ENCODE assay signal across 2 cellular contexts in the genomic region with DNA sequence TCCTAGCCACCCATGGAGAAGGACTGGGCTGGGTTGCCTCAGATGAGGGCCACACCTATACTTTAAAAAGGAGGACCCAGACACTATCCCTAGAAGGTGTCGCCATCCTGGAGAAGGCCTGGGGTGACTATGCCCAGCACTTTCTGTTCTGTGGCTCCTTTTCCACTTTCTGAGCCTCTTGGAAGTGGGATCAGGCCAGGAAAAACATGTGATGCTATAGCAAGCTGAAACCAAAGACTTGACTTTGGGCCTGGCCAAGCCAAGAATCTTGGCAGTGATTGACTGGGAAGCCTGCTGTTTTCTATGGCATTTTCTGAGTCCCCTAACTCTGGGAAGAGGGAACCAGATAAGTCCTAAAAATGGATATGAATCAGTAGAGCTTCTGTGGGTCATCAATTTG.
TF ChIP-seq lines count a peak whose summit lies in the region.

No MANE protein-coding gene starts in this region.

TF ChIP-seq in IMR-90, 13 proteins besides CTCF, POLR2A, EP300 and RAD21:
- TF ChIP-seq CHD1 (IDR thresholded peaks at IDR 0.05; ENCODE audit: low read depth, low read length) (no peak), BHLHE40 (IDR thresholded peaks at IDR 0.05; ENCODE audit: low read depth, low read length) (no peak), NFE2L2 (IDR thresholded peaks at IDR 0.05; ENCODE audit: low read depth, low read length) (no peak), RFX5 (IDR thresholded peaks at IDR 0.05; ENCODE audit: low read depth, low read length) (no peak), CEBPB (IDR thresholded peaks at IDR 0.05; ENCODE audit: low read depth, low read length) (no peak), FOS (IDR thresholded peaks at IDR 0.05; ENCODE audit: low read depth, low read length) (no peak), MAZ (IDR thresholded peaks at IDR 0.05; ENCODE audit: borderline replicate concordance, low read depth, low read length) (no peak), MAFK (IDR thresholded peaks at IDR 0.05; ENCODE audit: low read depth, low read length) (no peak), SMC3 (IDR thresholded peaks at IDR 0.05; ENCODE audit: low read depth, low read length) (no peak), MXI1 (IDR thresholded peaks at IDR 0.05; ENCODE audit: borderline replicate concordance, low read depth, low read length) (no peak), RCOR1 (IDR thresholded peaks at IDR 0.05; ENCODE audit: insufficient replicate concordance, low read length) (no peak)
- TF ChIP-seq, protein P1, sequence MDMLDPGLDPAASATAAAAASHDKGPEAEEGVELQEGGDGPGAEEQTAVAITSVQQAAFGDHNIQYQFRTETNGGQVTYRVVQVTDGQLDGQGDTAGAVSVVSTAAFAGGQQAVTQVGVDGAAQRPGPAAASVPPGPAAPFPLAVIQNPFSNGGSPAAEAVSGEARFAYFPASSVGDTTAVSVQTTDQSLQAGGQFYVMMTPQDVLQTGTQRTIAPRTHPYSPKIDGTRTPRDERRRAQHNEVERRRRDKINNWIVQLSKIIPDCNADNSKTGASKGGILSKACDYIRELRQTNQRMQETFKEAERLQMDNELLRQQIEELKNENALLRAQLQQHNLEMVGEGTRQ (IDR thresholded peaks at IDR 0.05; ENCODE audit: low read depth, low read length) = no peak
- TF ChIP-seq, protein P2, sequence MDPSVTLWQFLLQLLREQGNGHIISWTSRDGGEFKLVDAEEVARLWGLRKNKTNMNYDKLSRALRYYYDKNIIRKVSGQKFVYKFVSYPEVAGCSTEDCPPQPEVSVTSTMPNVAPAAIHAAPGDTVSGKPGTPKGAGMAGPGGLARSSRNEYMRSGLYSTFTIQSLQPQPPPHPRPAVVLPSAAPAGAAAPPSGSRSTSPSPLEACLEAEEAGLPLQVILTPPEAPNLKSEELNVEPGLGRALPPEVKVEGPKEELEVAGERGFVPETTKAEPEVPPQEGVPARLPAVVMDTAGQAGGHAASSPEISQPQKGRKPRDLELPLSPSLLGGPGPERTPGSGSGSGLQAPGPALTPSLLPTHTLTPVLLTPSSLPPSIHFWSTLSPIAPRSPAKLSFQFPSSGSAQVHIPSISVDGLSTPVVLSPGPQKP (IDR thresholded peaks at IDR 0.05; ENCODE audit: borderline replicate concordance, low read depth, low read length) = no peak

TF ChIP-seq in endothelial cell of umbilical vein, 7 proteins besides CTCF, POLR2A, EP300 and RAD21:
- TF ChIP-seq MYC (IDR thresholded peaks at IDR 0.05; ENCODE audit: low read depth, low read length) (no peak), FOS (IDR thresholded peaks at IDR 0.05; ENCODE audit: borderline replicate concordance, insufficient read depth, low read length) (no peak), EZH2 (IDR thresholded peaks at IDR 0.05; ENCODE audit: borderline replicate concordance, low read depth, low read length, severe bottlenecking) (no peak), GATA2 (IDR thresholded peaks at IDR 0.05; ENCODE audit: insufficient read depth, insufficient read length, low read depth, low read length) (no peak), JUN (IDR thresholded peaks at IDR 0.05; ENCODE audit: borderline replicate concordance, insufficient read depth, insufficient read length, low read depth) (no peak)
- TF ChIP-seq, protein P3, sequence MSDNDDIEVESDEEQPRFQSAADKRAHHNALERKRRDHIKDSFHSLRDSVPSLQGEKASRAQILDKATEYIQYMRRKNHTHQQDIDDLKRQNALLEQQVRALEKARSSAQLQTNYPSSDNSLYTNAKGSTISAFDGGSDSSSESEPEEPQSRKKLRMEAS (IDR thresholded peaks at IDR 0.05; ENCODE audit: insufficient read depth, insufficient read length) = no peak
